8 cellular contexts compared by ENCODE assay signal in the genomic region with DNA sequence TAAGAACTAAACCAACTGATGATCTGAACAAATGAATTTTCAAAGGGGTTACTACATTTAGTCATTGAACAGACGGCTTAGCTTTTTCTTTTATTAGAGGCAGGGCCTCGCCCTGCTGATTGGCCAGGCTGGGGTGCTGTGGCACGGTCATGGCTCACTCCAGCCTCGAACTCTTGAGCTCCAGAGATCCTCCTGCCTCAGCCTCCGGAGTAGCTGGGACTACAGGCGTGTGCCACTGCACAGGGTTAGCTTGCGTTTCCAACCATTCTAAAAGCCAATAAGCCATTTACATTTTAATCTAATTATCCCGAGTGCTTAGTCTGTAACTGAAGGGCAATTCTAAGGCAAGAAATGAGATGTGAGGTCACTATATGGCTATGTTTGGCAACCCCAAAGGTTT. TPM values are rescaled to one million over a fixed set of nuclear protein-coding genes. Genes with fewer than 3 reads are reported as not detected.
DNase-seq lines count a peak whose midpoint lies in the region; ATAC-seq and TF ChIP-seq lines count a peak whose summit lies in the region.

No MANE protein-coding gene starts in this region.

- peak overlapping the region; percentile 92 for H3K9ac ChIP-seq in skeletal muscle satellite cell (ENCODE audit: low read depth, low read length)

- CTCF ChIA-PET in activated CD4-positive, alpha-beta T cell treated with anti-CD3 and anti-CD28 coated beads for 36 hours (lab: Charles Lee): interaction anchor here (0.7 to 1.1 kb wide), 6 partner anchors 9 to 215 kb away, joined by 3 to 5 read pairs (median 3); no protein-coding TSS in a partner anchor
- CTCF ChIA-PET in activated CD4-positive, alpha-beta T cell treated with anti-CD3 and anti-CD28 coated beads, Interleukin-2, amount 10 ng/mL, durations not matched to agents 7 days and 5 days (lab: Charles Lee): interaction anchor here (1.2 kb wide), 1 partner anchor 9 kb away, joined by 3 read pairs; no protein-coding TSS in a partner anchor

- H3K27me3 Mint-ChIP-seq in activated CD4-positive, alpha-beta T cell treated with anti-CD3 and anti-CD28 coated beads for 36 hours: no peaks in the 10 kb centered on the region
- H3K27me3 Mint-ChIP-seq in activated CD4-positive, alpha-beta T cell treated with anti-CD3 and anti-CD28 coated beads, Interleukin-2, amount 10 ng/mL, durations not matched to agents 7 days and 5 days: no peaks in the 10 kb centered on the region

- peak overlapping the region; percentile 98 for H3K27ac Mint-ChIP-seq in activated CD4-positive, alpha-beta T cell treated with anti-CD3 and anti-CD28 coated beads for 36 hours
- H3K27ac Mint-ChIP-seq in activated CD4-positive, alpha-beta T cell treated with anti-CD3 and anti-CD28 coated beads, Interleukin-2, amount 10 ng/mL, durations not matched to agents 7 days and 5 days: peak overlapping the region; percentile 100

- no peaks in the 10 kb centered on the region for H3K36me3 ChIP-seq in skeletal muscle satellite cell (ENCODE audit: insufficient read depth, low read length)

- intact Hi-C loops in activated CD4-positive, alpha-beta T cell treated with anti-CD3 and anti-CD28 coated beads for 36 hours (cut with DNase I, micrococcal nuclease): loop anchor here (2.0 to 5.0 kb wide), 3 partner anchors 326 to 1934 kb away; a partner anchor contains a TSS

- H3K4me2 ChIP-seq in skeletal muscle satellite cell (ENCODE audit: low read length): peak overlapping the region; percentile 95

- no peaks in the 10 kb centered on the region for H3K27me3 ChIP-seq in skeletal muscle satellite cell (ENCODE audit: control insufficient read depth, insufficient read depth, low read length)

- H3K4me3 Mint-ChIP-seq in activated CD4-positive, alpha-beta T cell treated with anti-CD3 and anti-CD28 coated beads for 36 hours: peak overlapping the region; percentile 93
- peak overlapping the region; percentile 92 for H3K4me3 Mint-ChIP-seq in activated CD4-positive, alpha-beta T cell treated with anti-CD3 and anti-CD28 coated beads, Interleukin-2, amount 10 ng/mL, durations not matched to agents 7 days and 5 days

- peak; percentile 49 for DNase-seq in activated CD4-positive, alpha-beta T cell treated with anti-CD3 and anti-CD28 coated beads for 36 hours
- no peak for DNase-seq in activated CD4-positive, alpha-beta T cell treated with anti-CD3 and anti-CD28 coated beads, Interleukin-2, amount 50 U/mL, for 4 hours
- no peak for DNase-seq in activated CD4-positive, alpha-beta T cell treated with anti-CD3 and anti-CD28 coated beads, Interleukin-2, amount 10 ng/mL, durations not matched to agents 7 days and 5 days
- DNase-seq in fibroblast of villous mesenchyme (ENCODE audit: low read depth) (no peak), hepatic stellate cell (ENCODE audit: low spot score) (no peak), inferior parietal cortex (ENCODE audit: extremely low spot score) (no peak), NCI-H524 treated with DMSO at 0.1 percent for 48 hours (lab: John Stamatoyannopoulos, UW) (no peak)

- no peak for ATAC-seq in activated CD4-positive, alpha-beta T cell treated with anti-CD3 and anti-CD28 coated beads for 36 hours

- H3K36me3 Mint-ChIP-seq in activated CD4-positive, alpha-beta T cell treated with anti-CD3 and anti-CD28 coated beads for 36 hours (ENCODE audit: low read depth): peaks cover 12% of the 10 kb centered on the region
- H3K36me3 Mint-ChIP-seq in activated CD4-positive, alpha-beta T cell treated with anti-CD3 and anti-CD28 coated beads, Interleukin-2, amount 10 ng/mL, durations not matched to agents 7 days and 5 days (ENCODE audit: low read depth): peaks cover 16% of the 10 kb centered on the region

- peak overlapping the region; percentile 94 for H3K4me3 ChIP-seq in fibroblast of villous mesenchyme (ENCODE audit: low read depth, low read length)
- H3K4me3 ChIP-seq in skeletal muscle satellite cell (ENCODE audit: low read length): peak overlapping the region; percentile 94

- no peaks in the 10 kb centered on the region for H3K9me3 ChIP-seq in skeletal muscle satellite cell (replicated peaks; ENCODE audit: low read length)

- no peaks in the 10 kb centered on the region for H3K9me3 Mint-ChIP-seq in activated CD4-positive, alpha-beta T cell treated with anti-CD3 and anti-CD28 coated beads for 36 hours (ENCODE audit: low read depth)
- peaks cover 2% of the 10 kb centered on the region for H3K9me3 Mint-ChIP-seq in activated CD4-positive, alpha-beta T cell treated with anti-CD3 and anti-CD28 coated beads, Interleukin-2, amount 10 ng/mL, durations not matched to agents 7 days and 5 days

- peaks cover 4% of the 10 kb centered on the region for H3K4me1 ChIP-seq in skeletal muscle satellite cell (ENCODE audit: control insufficient read depth, insufficient read depth, low read length)

- no peak for TF ChIP-seq CTCF in fibroblast of villous mesenchyme (IDR thresholded peaks at IDR 0.05; ENCODE audit: insufficient read depth, low read depth, low read length)

- H3K4me1 Mint-ChIP-seq in activated CD4-positive, alpha-beta T cell treated with anti-CD3 and anti-CD28 coated beads for 36 hours: peaks cover 19% of the 10 kb centered on the region
- peaks cover 31% of the 10 kb centered on the region for H3K4me1 Mint-ChIP-seq in activated CD4-positive, alpha-beta T cell treated with anti-CD3 and anti-CD28 coated beads, Interleukin-2, amount 10 ng/mL, durations not matched to agents 7 days and 5 days

- POLR2A ChIA-PET in activated CD4-positive, alpha-beta T cell treated with anti-CD3 and anti-CD28 coated beads for 36 hours (lab: Charles Lee): no interaction called here
- POLR2A ChIA-PET in activated CD4-positive, alpha-beta T cell treated with anti-CD3 and anti-CD28 coated beads, Interleukin-2, amount 10 ng/mL, durations not matched to agents 7 days and 5 days (lab: Charles Lee): no interaction called here

RNA-seq across cellular contexts. Expression of a gene that starts 1.7 kb away (rescaled TPM):
- 10 to 100 TPM; 34.8 to 47.6 TPM for total RNA-seq in activated CD4-positive, alpha-beta T cell treated with anti-CD3 and anti-CD28 coated beads for 36 hours
- 10 to 100 TPM; 49.0 to 68.6 TPM for total RNA-seq in activated CD4-positive, alpha-beta T cell treated with anti-CD3 and anti-CD28 coated beads, Interleukin-2, amount 10 ng/mL, durations not matched to agents 7 days and 5 days
- 73.1 and 82.5 TPM in 2 replicates for total RNA-seq in fibroblast of villous mesenchyme
- total RNA-seq in skeletal muscle satellite cell (2012; rRNA removed): 36.3 and 43.6 TPM in 2 replicates
